1 cellular context compared by ENCODE assay signal in the genomic region with DNA sequence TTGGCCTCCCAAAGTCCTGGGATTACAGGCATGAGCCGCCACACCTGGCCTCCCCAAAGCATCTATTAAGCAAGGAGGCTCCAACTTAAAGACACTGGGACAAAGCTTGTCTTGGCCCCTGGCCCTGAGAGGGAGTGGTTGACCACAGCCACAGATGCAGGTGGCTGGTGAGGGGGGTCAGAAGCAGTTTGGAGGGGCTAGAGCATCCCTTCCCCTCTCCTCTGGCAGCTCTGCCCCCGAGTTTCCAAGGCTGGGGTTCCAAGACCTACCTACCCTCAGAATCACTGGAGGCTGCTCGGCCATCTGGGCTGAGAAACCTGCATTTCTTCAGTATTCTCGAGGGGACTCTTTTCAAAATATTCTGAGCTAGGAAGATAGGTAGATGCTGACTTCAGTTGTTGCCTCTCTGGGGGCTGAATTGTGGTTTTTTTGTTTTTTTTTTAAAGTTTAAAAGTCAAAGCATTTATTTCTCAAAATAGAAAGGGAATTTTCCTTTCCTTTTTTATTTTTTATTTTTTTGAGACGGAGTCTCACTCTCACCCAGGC.
TF ChIP-seq lines count a peak whose summit lies in the region.

No MANE protein-coding gene starts in this region.

TF ChIP-seq in IMR-90, 13 proteins besides CTCF, POLR2A, EP300 and RAD21:
- no peak for TF ChIP-seq RCOR1 (IDR thresholded peaks at IDR 0.05; ENCODE audit: insufficient replicate concordance, low read length)
- TF ChIP-seq, protein P1, sequence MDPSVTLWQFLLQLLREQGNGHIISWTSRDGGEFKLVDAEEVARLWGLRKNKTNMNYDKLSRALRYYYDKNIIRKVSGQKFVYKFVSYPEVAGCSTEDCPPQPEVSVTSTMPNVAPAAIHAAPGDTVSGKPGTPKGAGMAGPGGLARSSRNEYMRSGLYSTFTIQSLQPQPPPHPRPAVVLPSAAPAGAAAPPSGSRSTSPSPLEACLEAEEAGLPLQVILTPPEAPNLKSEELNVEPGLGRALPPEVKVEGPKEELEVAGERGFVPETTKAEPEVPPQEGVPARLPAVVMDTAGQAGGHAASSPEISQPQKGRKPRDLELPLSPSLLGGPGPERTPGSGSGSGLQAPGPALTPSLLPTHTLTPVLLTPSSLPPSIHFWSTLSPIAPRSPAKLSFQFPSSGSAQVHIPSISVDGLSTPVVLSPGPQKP (IDR thresholded peaks at IDR 0.05; ENCODE audit: borderline replicate concordance, low read depth, low read length), result no peak
- TF ChIP-seq BHLHE40 (IDR thresholded peaks at IDR 0.05; ENCODE audit: low read depth, low read length), result no peak
- TF ChIP-seq FOS (IDR thresholded peaks at IDR 0.05; ENCODE audit: low read depth, low read length), result no peak
- no peak for TF ChIP-seq NFE2L2 (IDR thresholded peaks at IDR 0.05; ENCODE audit: low read depth, low read length)
- TF ChIP-seq CHD1 (IDR thresholded peaks at IDR 0.05; ENCODE audit: low read depth, low read length), result no peak
- TF ChIP-seq RFX5 (IDR thresholded peaks at IDR 0.05; ENCODE audit: low read depth, low read length), result no peak
- no peak for TF ChIP-seq SMC3 (IDR thresholded peaks at IDR 0.05; ENCODE audit: low read depth, low read length)
- TF ChIP-seq MXI1 (IDR thresholded peaks at IDR 0.05; ENCODE audit: borderline replicate concordance, low read depth, low read length), result no peak
- TF ChIP-seq, protein P2, sequence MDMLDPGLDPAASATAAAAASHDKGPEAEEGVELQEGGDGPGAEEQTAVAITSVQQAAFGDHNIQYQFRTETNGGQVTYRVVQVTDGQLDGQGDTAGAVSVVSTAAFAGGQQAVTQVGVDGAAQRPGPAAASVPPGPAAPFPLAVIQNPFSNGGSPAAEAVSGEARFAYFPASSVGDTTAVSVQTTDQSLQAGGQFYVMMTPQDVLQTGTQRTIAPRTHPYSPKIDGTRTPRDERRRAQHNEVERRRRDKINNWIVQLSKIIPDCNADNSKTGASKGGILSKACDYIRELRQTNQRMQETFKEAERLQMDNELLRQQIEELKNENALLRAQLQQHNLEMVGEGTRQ (IDR thresholded peaks at IDR 0.05; ENCODE audit: low read depth, low read length), result no peak
- no peak for TF ChIP-seq MAFK (IDR thresholded peaks at IDR 0.05; ENCODE audit: low read depth, low read length)
- TF ChIP-seq CEBPB (IDR thresholded peaks at IDR 0.05; ENCODE audit: low read depth, low read length), result no peak
- TF ChIP-seq MAZ (IDR thresholded peaks at IDR 0.05; ENCODE audit: borderline replicate concordance, low read depth, low read length), result no peak
